In genomic region chr10:1168763-1169162, GRCh38 we compare ENCODE assay signal across 21 cellular contexts.
DNase-seq lines count a peak whose midpoint lies in the region; ATAC-seq, FAIRE-seq and TF ChIP-seq lines count a peak whose summit lies in the region.
"Had no signal": no experiment of that assay in that cellular context is flagged by ENCODE, and none has a peak within 500 bp of the region (broad histone marks: within the 10 kb centered on the region; RNA-seq: fewer than 3 reads in every experiment).

No MANE protein-coding gene starts in this region.

- no peaks in the 10 kb centered on the region for H4K20me1 ChIP-seq in HepG2 (ENCODE audit: insufficient read depth, low read length)

- H3K79me2 ChIP-seq in HepG2 (ENCODE audit: insufficient read depth, low read length): no peaks in the 10 kb centered on the region

- H3K9ac ChIP-seq in HepG2 (ENCODE audit: insufficient read depth, low read depth, low read length): no peak overlapping the region
- H3K9ac ChIP-seq: KMS-11 had no signal

- H3K27ac ChIP-seq in right lobe of liver: no peak overlapping the region
- H3K27ac ChIP-seq in HepG2 (ENCODE audit: extremely low read length, insufficient read depth, low read length): no peak overlapping the region
- H3K27ac ChIP-seq in Peyer's patch: no peak overlapping the region
- H3K27ac ChIP-seq: KMS-11 had no signal

- intact Hi-C loops in right lobe of liver (cut with DNase I): no loop called here
- intact Hi-C loops in HepG2 (cut with micrococcal nuclease; ENCODE audit: unreplicated experiment): no loop called here
- intact Hi-C loops in posterior cingulate gyrus (cut with DNase I): no loop called here

- in situ Hi-C loops in HepG2 (cut with HindIII; ENCODE audit: extremely low pct_ligation_motif_present, low pct_unique_long_range_greater_than_20kb): no loop called here

- DNase-seq in right lobe of liver (peak in 2 of 3 donors; percentile 13 to 33), HepG2 (ENCODE audit: low spot score) (no peak), Peyer's patch (peak in 2 of 3 donors; percentile 7 to 31), posterior cingulate gyrus (peak in 7 of 10 donors; percentile 1 to 80 (median 27))
- DNase-seq in stimulated activated naive CD4-positive, alpha-beta T cell (lab: John Stamatoyannopoulos, UW): no peak
- no peak for DNase-seq in stimulated activated CD4-positive, alpha-beta T cell treated with anti-CD3 and anti-CD28 coated beads, Interleukin-2, amount 100 ng/mL, for 24 hours
- DNase-seq: CD4-positive, CD25-positive, alpha-beta regulatory T cell; DMS 273 treated with DMSO at 0.1 percent for 48 hours; DMS79 treated with DMSO at 0.1 percent for 48 hours; IMR-90; NCI-H1092 treated with DMSO at 0.1 percent for 48 hours; NCI-H1436 treated with DMSO at 0.1 percent for 48 hours; NCI-H2081; NCI-H2171 treated with DMSO at 0.1 percent for 48 hours; NCI-H446 treated with DMSO at 0.1 percent for 48 hours; NK-92 treated with Interleukin-12 subunit alpha and Interleukin-12 subunit beta, amount 100 ng/mL, for 24 hours had no signal

- no peak for FAIRE-seq in HepG2 (lab: Jason Lieb, UNC)
- FAIRE-seq: HTR-8/SVneo had no signal

- H2AFZ ChIP-seq in HepG2 (ENCODE audit: low read length): no peak overlapping the region

- TF ChIP-seq EP300 in HepG2 (IDR thresholded peaks at IDR 0.05; ENCODE audit: low read depth in 2 of 2, low read length in 2 of 2) (no peak), HepG2 (CRISPR knock-in tag; IDR thresholded peaks at IDR 0.05; ENCODE audit: borderline replicate concordance) (no peak)

- WGBS in right lobe of liver (ENCODE audit: insufficient coverage, low coverage, low lambda C conversion rate, missing lambda C conversion rate): 75% methylated on average over 8 of the region's 13 CpGs
- WGBS in HepG2 (ENCODE audit: low lambda C conversion rate): 59% methylated on average over 12 of the region's 13 CpGs

- H3K27me3 ChIP-seq in right lobe of liver: no peaks in the 10 kb centered on the region
- H3K27me3 ChIP-seq in HepG2 (ENCODE audit: control insufficient read depth in 1 of 2, insufficient read depth in 2 of 2, low read length in 2 of 2): peaks cover 11 to 78% of the 10 kb centered on the region in 2 experiments
- no peaks in the 10 kb centered on the region for H3K27me3 ChIP-seq in Peyer's patch

- TF ChIP-seq POLR2A in right lobe of liver (IDR thresholded peaks at IDR 0.05): no peak
- no peak for TF ChIP-seq POLR2A in HepG2 (IDR thresholded peaks at IDR 0.05; ENCODE audit: insufficient read depth in 1 of 2, low read depth in 2 of 2, low read length in 2 of 2)
- no peak for TF ChIP-seq POLR2A in Peyer's patch (IDR thresholded peaks at IDR 0.05)

- H3K4me3 ChIP-seq in right lobe of liver (no peak overlapping the region), HepG2 (replicated peaks in 1 of 3; ENCODE audit: insufficient read depth in 1 of 3, low read depth in 2 of 3, low read length in 3 of 3) (no peak overlapping the region), Peyer's patch (no peak overlapping the region)
- H3K4me3 ChIP-seq: HAP-1 had no signal

- TF ChIP-seq CTCF in right lobe of liver (IDR thresholded peaks at IDR 0.05): no peak
- TF ChIP-seq CTCF in HepG2 (CRISPR knock-in tag; IDR thresholded peaks at IDR 0.05): no peak
- TF ChIP-seq CTCF in Peyer's patch (IDR thresholded peaks at IDR 0.05): no peak

- H3K9me3 ChIP-seq in right lobe of liver (no peaks in the 10 kb centered on the region), HepG2 (ENCODE audit: low read length) (no peaks in the 10 kb centered on the region), Peyer's patch (no peaks in the 10 kb centered on the region)
- H3K9me3 ChIP-seq: HAP-1 had no signal

- CTCF ChIA-PET in HepG2 (lab: Yijun Ruan, JAX; ENCODE audit: low intra/inter-chr PET ratio, low total read pairs): no interaction called here

- no peak for TF ChIP-seq RAD21 in HepG2 (CRISPR knock-in tag; IDR thresholded peaks at IDR 0.05)

- BruUV-seq in HepG2 (replicated peaks; lab: Mats Ljungman, UMichigan): no TSS peak

- H3K4me1 ChIP-seq in right lobe of liver: no peaks in the 10 kb centered on the region
- no peaks in the 10 kb centered on the region for H3K4me1 ChIP-seq in HepG2 (ENCODE audit: insufficient read depth, low read length)
- no peaks in the 10 kb centered on the region for H3K4me1 ChIP-seq in Peyer's patch
- H3K4me1 ChIP-seq: HAP-1 had no signal

- POLR2A ChIA-PET in HepG2 (lab: Yijun Ruan, JAX): no interaction called here

- no peak overlapping the region for H3K4me2 ChIP-seq in HepG2 (ENCODE audit: low read depth, low read length)
- H3K4me2 ChIP-seq: KMS-11 had no signal

- no peaks in the 10 kb centered on the region for H3K36me3 ChIP-seq in right lobe of liver
- H3K36me3 ChIP-seq in HepG2 (replicated peaks in 1 of 2; ENCODE audit: control insufficient read depth in 1 of 2, insufficient read depth in 2 of 2, low read length in 2 of 2): no peaks in the 10 kb centered on the region
- no peaks in the 10 kb centered on the region for H3K36me3 ChIP-seq in Peyer's patch
- H3K36me3 ChIP-seq: HAP-1 had no signal

- no peak for ATAC-seq in right lobe of liver
- no peak for ATAC-seq in HepG2
- ATAC-seq in HG02571 (IDR thresholded peaks at IDR 0.05; ENCODE audit: unreplicated experiment): no peak
- ATAC-seq: SK-N-SH treated with all-trans-retinoic acid at 6 μM for 48 hours had no signal

TF ChIP-seq in HepG2, 621 proteins besides CTCF, POLR2A, EP300 and RAD21:
- TF ChIP-seq ZNF367 (CRISPR knock-in tag; IDR thresholded peaks at IDR 0.05; ENCODE audit: borderline replicate concordance) (no peak), NKX3-1 (CRISPR knock-in tag; IDR thresholded peaks at IDR 0.05) (no peak), ZNF883 (CRISPR knock-in tag; IDR thresholded peaks at IDR 0.05; ENCODE audit: not compliant biosample characterization) (no peak), EZH2 (conservative IDR thresholded peaks at IDR 0.05; ENCODE audit: low read depth, low read length) (no peak), MIER2 (CRISPR knock-in tag; IDR thresholded peaks at IDR 0.05) (no peak), ZNF530 (CRISPR knock-in tag; IDR thresholded peaks at IDR 0.05; ENCODE audit: low read depth) (no peak), HES4 (CRISPR knock-in tag; IDR thresholded peaks at IDR 0.05; ENCODE audit: borderline replicate concordance) (no peak), ZFP36 (IDR thresholded peaks at IDR 0.05; ENCODE audit: borderline replicate concordance, low read depth, low read length, partially characterized antibody) (no peak), GABPA (IDR thresholded peaks at IDR 0.05; ENCODE audit: low read depth, low read length) (no peak), GABPA (CRISPR knock-in tag; IDR thresholded peaks at IDR 0.05; ENCODE audit: low read depth) (no peak), CAMTA2 (CRISPR knock-in tag; IDR thresholded peaks at IDR 0.05; ENCODE audit: borderline replicate concordance) (no peak)
- TF ChIP-seq, protein P1, sequence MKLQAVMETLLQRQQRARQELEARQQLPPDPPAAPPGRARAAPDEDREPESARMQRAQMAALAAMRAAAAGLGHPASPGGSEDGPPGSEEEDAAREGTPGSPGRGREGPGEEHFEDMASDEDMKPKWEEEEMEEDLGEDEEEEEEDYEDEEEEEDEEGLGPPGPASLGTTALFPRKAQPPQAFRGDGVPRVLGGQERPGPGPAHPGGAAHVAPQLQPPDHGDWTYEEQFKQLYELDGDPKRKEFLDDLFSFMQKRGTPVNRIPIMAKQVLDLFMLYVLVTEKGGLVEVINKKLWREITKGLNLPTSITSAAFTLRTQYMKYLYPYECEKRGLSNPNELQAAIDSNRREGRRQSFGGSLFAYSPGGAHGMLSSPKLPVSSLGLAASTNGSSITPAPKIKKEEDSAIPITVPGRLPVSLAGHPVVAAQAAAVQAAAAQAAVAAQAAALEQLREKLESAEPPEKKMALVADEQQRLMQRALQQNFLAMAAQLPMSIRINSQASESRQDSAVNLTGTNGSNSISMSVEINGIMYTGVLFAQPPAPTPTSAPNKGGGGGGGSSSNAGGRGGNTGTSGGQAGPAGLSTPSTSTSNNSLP (IDR thresholded peaks at IDR 0.05; ENCODE audit: low read depth, low read length): no peak
- TF ChIP-seq, protein P2, sequence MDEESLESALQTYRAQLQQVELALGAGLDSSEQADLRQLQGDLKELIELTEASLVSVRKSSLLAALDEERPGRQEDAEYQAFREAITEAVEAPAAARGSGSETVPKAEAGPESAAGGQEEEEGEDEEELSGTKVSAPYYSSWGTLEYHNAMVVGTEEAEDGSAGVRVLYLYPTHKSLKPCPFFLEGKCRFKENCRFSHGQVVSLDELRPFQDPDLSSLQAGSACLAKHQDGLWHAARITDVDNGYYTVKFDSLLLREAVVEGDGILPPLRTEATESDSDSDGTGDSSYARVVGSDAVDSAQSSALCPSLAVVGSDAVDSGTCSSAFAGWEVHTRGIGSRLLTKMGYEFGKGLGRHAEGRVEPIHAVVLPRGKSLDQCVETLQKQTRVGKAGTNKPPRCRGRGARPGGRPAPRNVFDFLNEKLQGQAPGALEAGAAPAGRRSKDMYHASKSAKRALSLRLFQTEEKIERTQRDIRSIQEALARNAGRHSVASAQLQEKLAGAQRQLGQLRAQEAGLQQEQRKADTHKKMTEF (CRISPR knock-in tag; IDR thresholded peaks at IDR 0.05): no peak

Comparison
In these comparisons a context has a peak if more than half of its experiments do, and no peak if none do; other contexts are left out.
1. DNase-seq: peak in right lobe of liver (2 of 3), Peyer's patch (2 of 3) and posterior cingulate gyrus (7 of 10); none in HepG2 (single experiment), stimulated activated naive CD4-positive, alpha-beta T cell (0 of 6) and stimulated activated CD4-positive, alpha-beta T cell treated with anti-CD3 and anti-CD28 coated beads, Interleukin-2, amount 100 ng/mL, for 24 hours (0 of 2).